In the genomic region with DNA sequence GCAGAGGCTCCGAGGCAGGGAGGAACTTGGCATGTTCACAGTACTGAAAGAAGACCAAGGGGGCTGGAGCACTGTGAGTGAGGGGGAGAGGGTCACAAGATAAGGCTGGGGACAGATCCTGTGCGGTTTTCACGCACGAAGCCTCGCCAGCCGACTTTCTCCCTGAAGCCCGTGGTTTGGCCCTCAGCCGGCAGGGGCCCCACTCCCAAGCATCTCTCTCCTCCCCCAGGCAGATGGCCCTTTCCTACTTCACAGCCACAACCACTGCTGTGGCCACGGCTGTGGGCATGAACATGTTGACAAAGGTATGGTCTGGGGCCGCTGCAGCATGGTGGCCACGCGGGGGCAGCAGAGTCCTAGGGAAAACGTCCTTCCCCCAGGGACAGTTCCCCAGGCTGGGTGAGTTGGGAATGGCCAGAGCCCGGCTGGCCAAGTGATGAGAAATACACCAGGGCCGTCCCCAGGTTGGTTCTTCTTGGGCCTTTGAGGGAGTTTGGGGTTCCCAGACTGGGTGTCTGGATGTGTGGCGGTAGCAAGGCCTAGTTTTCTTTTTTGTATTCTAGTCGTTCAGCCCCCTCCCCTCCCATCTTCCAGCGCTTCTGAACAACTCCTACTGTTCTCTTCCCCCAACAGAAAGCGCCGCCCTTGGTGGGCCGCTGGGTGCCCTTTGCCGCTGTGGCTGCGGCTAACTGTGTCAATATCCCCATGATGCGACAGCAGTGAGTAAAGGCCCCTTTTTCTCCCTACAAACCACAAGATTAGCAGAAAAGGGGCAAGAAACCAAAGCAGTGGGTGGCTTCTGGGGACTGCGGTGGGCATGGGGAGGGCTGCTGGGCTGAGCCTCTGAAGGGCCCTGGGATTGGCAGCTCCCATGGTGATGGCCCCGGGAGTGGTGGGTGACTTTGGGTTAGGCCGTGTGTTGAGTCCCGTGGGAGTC, we compare ENCODE assay signal across 8 cellular contexts. TPM values are rescaled to one million over a fixed set of nuclear protein-coding genes. Genes with fewer than 3 reads are reported as not detected.
A peak's percentile ranks its signal among the peaks of the same experiment; 100 is the strongest.
DNase-seq lines count a peak whose midpoint lies in the region; FAIRE-seq and TF ChIP-seq lines count a peak whose summit lies in the region.

No MANE protein-coding gene starts in this region.

- H3K9ac ChIP-seq in Loucy (ENCODE audit: low read depth, low read length, poor library complexity, severe bottlenecking): no peak overlapping the region

- H3K4me1 Mint-ChIP-seq in brain: peaks cover 7% of the 10 kb centered on the region

- peaks cover 3% of the 10 kb centered on the region for H3K27me3 Mint-ChIP-seq in brain

- peak; percentile 84 for DNase-seq in DMS 273 (lab: John Stamatoyannopoulos, UW; ENCODE audit: unreplicated experiment)
- DNase-seq in DMS 273 treated with DMSO at 0.1 percent for 48 hours (lab: John Stamatoyannopoulos, UW): no peak
- DNase-seq in iPS-NIHi7 (ENCODE audit: extremely low spot score): peak; percentile 92
- peak; percentile 12 to 46 for DNase-seq in stimulated activated CD4-positive, alpha-beta T cell treated with anti-CD3 and anti-CD28 coated beads, Interleukin-12 subunit alpha, Interleukin-12 subunit beta, amount 100 ng/mL, for 24 hours (ENCODE audit: low read depth in 2 of 2)
- DNase-seq in NCI-H187 treated with DMSO at 0.1 percent for 48 hours (lab: John Stamatoyannopoulos, UW): no peak

- H4K20me1 ChIP-seq in Loucy (ENCODE audit: insufficient read depth, low read length, poor library complexity, severe bottlenecking): no peaks in the 10 kb centered on the region

- H3K79me2 ChIP-seq in Loucy (ENCODE audit: insufficient read depth, low read length): peaks cover 4% of the 10 kb centered on the region; the same call in 1 of the 2 replicates

- no peaks in the 10 kb centered on the region for H3K9me3 ChIP-seq in Loucy (ENCODE audit: insufficient read depth, low read depth, low read length)

- H3K4me1 ChIP-seq in Loucy (ENCODE audit: insufficient read depth, low read length, poor library complexity, severe bottlenecking): no peaks in the 10 kb centered on the region

- peaks cover 42% of the 10 kb centered on the region; the same call in 1 of the 2 replicates for H3K36me3 ChIP-seq in Loucy (ENCODE audit: insufficient read depth, low read length)

- TF ChIP-seq CTCF in Loucy (conservative IDR thresholded peaks at IDR 0.05; ENCODE audit: low read length) (peak; percentile 90), brain (conservative IDR thresholded peaks at IDR 0.05) (peak; percentile 92 to 95)

- no peaks in the 10 kb centered on the region for H3F3A ChIP-seq in Loucy (ENCODE audit: low read depth)

- no peak overlapping the region for H3K4me3 Mint-ChIP-seq in brain

- H3K9me3 Mint-ChIP-seq in brain: no peaks in the 10 kb centered on the region

- H3K9me2 ChIP-seq in Loucy (replicated peaks; ENCODE audit: low read depth, low read length): no peaks in the 10 kb centered on the region

- peaks cover 29% of the 10 kb centered on the region for H3K36me3 Mint-ChIP-seq in brain

- no peak overlapping the region for H2AFZ ChIP-seq in Loucy (ENCODE audit: low read length)

- FAIRE-seq in TTC549 (lab: Jason Lieb, UNC): peak; percentile 60

- no peaks in the 10 kb centered on the region for H3K27me3 ChIP-seq in Loucy (ENCODE audit: insufficient read depth, low read length, poor library complexity, severe bottlenecking)

- no peak overlapping the region for H3K4me3 ChIP-seq in Loucy (ENCODE audit: low read length, poor library complexity, severe bottlenecking)

- H3K4me2 ChIP-seq in Loucy (ENCODE audit: low read depth, low read length, poor library complexity, severe bottlenecking): no peak overlapping the region

- peak overlapping the region; percentile 13 to 76 (median 66) for H3K27ac Mint-ChIP-seq in brain

RNA-seq across cellular contexts. Expression of a gene that starts 14.4 kb away (rescaled TPM):
- polyA plus RNA-seq in brain (ENCODE audit: insufficient read depth, low read depth, low replicate concordance): 23.8 TPM

RNA-seq across cellular contexts. Expression of a gene that starts 14.9 kb away (rescaled TPM):
- polyA plus RNA-seq in brain (ENCODE audit: insufficient read depth, low read depth, low replicate concordance): 5.7 TPM

RNA-seq across cellular contexts. Expression of a gene that starts 15.2 kb away (rescaled TPM):
- 33.2 TPM for polyA plus RNA-seq in brain (ENCODE audit: insufficient read depth, low read depth, low replicate concordance)

Comparison
In these comparisons a context has a peak if more than half of its experiments do, and no peak if none do; other contexts are left out.
1. DNase-seq: peak in DMS 273 (single experiment), iPS-NIHi7 (single experiment) and stimulated activated CD4-positive, alpha-beta T cell treated with anti-CD3 and anti-CD28 coated beads, Interleukin-12 subunit alpha, Interleukin-12 subunit beta, amount 100 ng/mL, for 24 hours (2 of 2); none in DMS 273 treated with DMSO at 0.1 percent for 48 hours (single experiment) and NCI-H187 treated with DMSO at 0.1 percent for 48 hours (single experiment).